23 cellular contexts compared by ENCODE assay signal in genomic region chr2:132252191-132252893, GRCh38.
"Had no signal": no experiment of that assay in that cellular context is flagged by ENCODE, and none has a peak within 500 bp of the region (broad histone marks: within the 10 kb centered on the region; RNA-seq: fewer than 3 reads in every experiment).

No MANE protein-coding gene starts in this region.

- H3K4me3 Mint-ChIP-seq: activated naive CD4-positive, alpha-beta T cell treated with anti-CD3 and anti-CD28 coated beads, Interleukin-2, amount 10 ng/mL, durations not matched to agents 7 days and 5 days; nephron progenitor cell; T-cell; T-helper 2 cell treated with Interferon-gamma antibody and Interleukin-4, amounts not matched to agents 5 μg/mL and 100 μg/mL, for 36 hours; WTC11 had no signal

- H3K36me3 Mint-ChIP-seq: T-cell had no signal

- H3K27ac ChIP-seq: heart right ventricle, sigmoid colon, tibial artery had no signal

- H3K4me1 Mint-ChIP-seq: nephron progenitor cell, T-cell, WTC11 had no signal

- H3K36me3 ChIP-seq: heart right ventricle, sigmoid colon, tibial artery had no signal

- DNase-seq: activated CD4-positive, alpha-beta T cell treated with anti-CD3 and anti-CD28 coated beads for 4 hours; activated CD4-positive, alpha-beta T cell treated with anti-CD3 and anti-CD28 coated beads, Interleukin-2, amount 50 U/mL, for 48 hours; activated naive CD4-positive, alpha-beta T cell treated with anti-CD3 and anti-CD28 coated beads, Interleukin-2, amount 10 ng/mL, durations not matched to agents 7 days and 5 days; activated T-cell treated with anti-CD3 and anti-CD28 coated beads, Interleukin-2, amount 50 U/mL, for 48 hours; amygdala; cerebellar nuclear complex; cortex of kidney; heart right ventricle; islet precursor cell; left colon; mesendoderm; nephron progenitor cell; nucleus accumbens; sigmoid colon; stimulated activated CD4-positive, alpha-beta T cell treated with anti-CD3 and anti-CD28 coated beads, Interleukin-4, amount 100 ng/mL, for 1 hour; stimulated activated naive CD4-positive, alpha-beta T cell; substantia nigra; T-cell; tibial artery had no signal

- ATAC-seq: left colon, mucosa of descending colon, T-cell, WTC11 had no signal

- H3K27ac Mint-ChIP-seq: activated naive CD4-positive, alpha-beta T cell treated with anti-CD3 and anti-CD28 coated beads, Interleukin-2, amount 10 ng/mL, durations not matched to agents 7 days and 5 days; T-cell; T-helper 2 cell treated with Interferon-gamma antibody and Interleukin-4, amounts not matched to agents 5 μg/mL and 100 μg/mL, for 36 hours; WTC11 had no signal

- H3K4me3 ChIP-seq: heart right ventricle, mucosa of descending colon, sigmoid colon, smooth muscle cell, tibial artery had no signal
